In genomic region chr19:38944981-38945506, GRCh38 we compare ENCODE assay signal across 23 cellular contexts. TPM values are rescaled to one million over a fixed set of nuclear protein-coding genes. Genes with fewer than 3 reads are reported as not detected.
DNase-seq lines count a peak whose midpoint lies in the region; ATAC-seq and TF ChIP-seq lines count a peak whose summit lies in the region.
"Had no signal": no experiment of that assay in that cellular context is flagged by ENCODE, and none has a peak within 500 bp of the region (broad histone marks: within the 10 kb centered on the region; RNA-seq: fewer than 3 reads in every experiment).

No MANE protein-coding gene starts in this region.

- H3K27me3 ChIP-seq in BE2C (no peaks in the 10 kb centered on the region), H7 (ENCODE audit: control insufficient read depth, insufficient read depth, low read length) (no peaks in the 10 kb centered on the region), foreskin keratinocyte (no peaks in the 10 kb centered on the region)
- H3K27me3 ChIP-seq: breast epithelium, hepatocyte, right atrium auricular region, suprapubic skin had no signal

- H3K36me3 ChIP-seq in BE2C (peaks cover 5% of the 10 kb centered on the region; the same call in 1 of the 2 replicates), H7 (replicated peaks; ENCODE audit: control insufficient read depth, insufficient read depth, low read length) (no peaks in the 10 kb centered on the region; the same call in 1 of the 2 replicates)
- H3K36me3 ChIP-seq: breast epithelium, right atrium auricular region had no signal

- no peak overlapping the region for H3K27ac ChIP-seq in foreskin keratinocyte
- H3K27ac ChIP-seq: breast epithelium, hepatocyte, right atrium auricular region, SK-N-MC, suprapubic skin had no signal

- peak; percentile 26 for DNase-seq in BE2C
- peak; percentile 75 for DNase-seq in H7
- DNase-seq in NCI-H69 (lab: John Stamatoyannopoulos, UW), result peak; percentile 64
- no peak for DNase-seq in foreskin keratinocyte
- DNase-seq in activated CD8-positive, alpha-beta memory T cell treated with anti-CD3 and anti-CD28 coated beads for 24 hours, result no peak
- no peak for DNase-seq in GM10266 (ENCODE audit: extremely low spot score)
- DNase-seq: activated CD4-positive, alpha-beta T cell treated with anti-CD3 and anti-CD28 coated beads for 48 hours; activated CD8-positive, alpha-beta memory T cell treated with anti-CD3 and anti-CD28 coated beads, Interleukin-2, amount 50 U/mL, for 48 hours; activated effector memory CD4-positive, alpha-beta T cell treated with anti-CD3 and anti-CD28 coated beads, Interleukin-2, amount 50 U/mL, for 16 hours; NCI-H2029 treated with DMSO at 0.1 percent for 48 hours; NCI-H774; stimulated activated CD4-positive, alpha-beta T cell treated with anti-CD3 and anti-CD28 coated beads, Interleukin-12 subunit alpha, Interleukin-12 subunit beta, amount 100 ng/mL, for 4 hours had no signal

- TF ChIP-seq CTCF in BE2C (IDR thresholded peaks at IDR 0.05; ENCODE audit: low read depth, low read length) (no peak), foreskin keratinocyte (conservative IDR thresholded peaks at IDR 0.05) (no peak), GM10266 (IDR thresholded peaks at IDR 0.05; ENCODE audit: control insufficient read depth, insufficient read depth, low read depth, missing control alignments) (no peak)

- H3K4me3 ChIP-seq in BE2C (ENCODE audit: low read depth, low read length) (no peak overlapping the region), H7 (ENCODE audit: insufficient read depth, low read depth, low read length) (no peak overlapping the region)
- H3K4me3 ChIP-seq: breast epithelium, hepatocyte, lung, right atrium auricular region, SK-N-MC, suprapubic skin had no signal

- H3K4me1 ChIP-seq in BE2C, result no peaks in the 10 kb centered on the region
- H3K4me1 ChIP-seq in foreskin keratinocyte, result no peaks in the 10 kb centered on the region
- H3K4me1 ChIP-seq: breast epithelium had no signal

- H3K9me3 ChIP-seq in BE2C, result no peaks in the 10 kb centered on the region
- H3K9me3 ChIP-seq: breast epithelium, right atrium auricular region, suprapubic skin had no signal

- ATAC-seq in foreskin keratinocyte (peak; percentile 12), GM19467 (IDR thresholded peaks at IDR 0.05; ENCODE audit: unreplicated experiment) (no peak)

RNA-seq across cellular contexts. Expression of gene MRPS12, which starts 14.3 kb away (rescaled TPM):
- polyA plus RNA-seq in BE2C (2012; ENCODE audit: insufficient read depth, insufficient read length, low read depth), result 299 TPM
- total RNA-seq in H7 (2014; rRNA removed; shearing (Covaris generic)), result 106 and 115 TPM in 2 replicates
- 81.3 and 84.7 TPM in 2 replicates for total RNA-seq in foreskin keratinocyte
- polyA plus RNA-seq in foreskin keratinocyte, result 127 and 128 TPM in 2 replicates

RNA-seq across cellular contexts. Expression of gene SARS2, which starts 14.5 kb away (rescaled TPM):
- 56.2 TPM for polyA plus RNA-seq in BE2C (2012; ENCODE audit: insufficient read depth, insufficient read length, low read depth)
- 65.9 and 75.6 TPM in 2 replicates for total RNA-seq in H7 (2014; rRNA removed; shearing (Covaris generic))
- total RNA-seq in foreskin keratinocyte, result 35.6 and 36.8 TPM in 2 replicates
- polyA plus RNA-seq in foreskin keratinocyte, result 36.5 and 37.5 TPM in 2 replicates

RNA-seq across cellular contexts. Expression of gene FBXO17, which starts 30.5 kb away (rescaled TPM):
- polyA plus RNA-seq in BE2C (2012; ENCODE audit: insufficient read depth, insufficient read length, low read depth), result 17.3 TPM
- 22.2 and 25.3 TPM in 2 replicates for total RNA-seq in H7 (2014; rRNA removed; shearing (Covaris generic))
- 11.5 and 13.4 TPM in 2 replicates for total RNA-seq in foreskin keratinocyte
- 11.7 and 13.0 TPM in 2 replicates for polyA plus RNA-seq in foreskin keratinocyte

RNA-seq across cellular contexts. Expression of gene CCER2, which starts 33.1 kb away (rescaled TPM):
- not detected for polyA plus RNA-seq in BE2C (2012; ENCODE audit: insufficient read depth, insufficient read length, low read depth)
- total RNA-seq in H7 (2014; rRNA removed; shearing (Covaris generic)), result 0.07 TPM in 1 of 2 replicates, not detected in the other
- not detected in 2 replicates for total RNA-seq in foreskin keratinocyte
- 0.07 TPM in 1 of 2 replicates, not detected in the other for polyA plus RNA-seq in foreskin keratinocyte
- total RNA-seq: Daoy, endothelial cell of umbilical vein, fibroblast of villous mesenchyme, hepatocyte, MCF 10A, right atrium auricular region had no signal

RNA-seq across cellular contexts. Expression of gene NFKBIB, which starts 45.3 kb away (rescaled TPM):
- 38.8 TPM for polyA plus RNA-seq in BE2C (2012; ENCODE audit: insufficient read depth, insufficient read length, low read depth)
- 26.0 and 30.6 TPM in 2 replicates for total RNA-seq in H7 (2014; rRNA removed; shearing (Covaris generic))
- total RNA-seq in foreskin keratinocyte, result 23.2 and 26.6 TPM in 2 replicates
- polyA plus RNA-seq in foreskin keratinocyte, result 33.2 and 33.4 TPM in 2 replicates

Comparison
In these comparisons a context has a peak if more than half of its experiments do, and no peak if none do; other contexts are left out.
1. DNase-seq: peak in BE2C (single experiment), H7 (single experiment) and NCI-H69 (single experiment); none in foreskin keratinocyte (0 of 2), activated CD8-positive, alpha-beta memory T cell treated with anti-CD3 and anti-CD28 coated beads for 24 hours (single experiment) and GM10266 (single experiment).